12 cellular contexts compared by ENCODE assay signal in the genomic region with DNA sequence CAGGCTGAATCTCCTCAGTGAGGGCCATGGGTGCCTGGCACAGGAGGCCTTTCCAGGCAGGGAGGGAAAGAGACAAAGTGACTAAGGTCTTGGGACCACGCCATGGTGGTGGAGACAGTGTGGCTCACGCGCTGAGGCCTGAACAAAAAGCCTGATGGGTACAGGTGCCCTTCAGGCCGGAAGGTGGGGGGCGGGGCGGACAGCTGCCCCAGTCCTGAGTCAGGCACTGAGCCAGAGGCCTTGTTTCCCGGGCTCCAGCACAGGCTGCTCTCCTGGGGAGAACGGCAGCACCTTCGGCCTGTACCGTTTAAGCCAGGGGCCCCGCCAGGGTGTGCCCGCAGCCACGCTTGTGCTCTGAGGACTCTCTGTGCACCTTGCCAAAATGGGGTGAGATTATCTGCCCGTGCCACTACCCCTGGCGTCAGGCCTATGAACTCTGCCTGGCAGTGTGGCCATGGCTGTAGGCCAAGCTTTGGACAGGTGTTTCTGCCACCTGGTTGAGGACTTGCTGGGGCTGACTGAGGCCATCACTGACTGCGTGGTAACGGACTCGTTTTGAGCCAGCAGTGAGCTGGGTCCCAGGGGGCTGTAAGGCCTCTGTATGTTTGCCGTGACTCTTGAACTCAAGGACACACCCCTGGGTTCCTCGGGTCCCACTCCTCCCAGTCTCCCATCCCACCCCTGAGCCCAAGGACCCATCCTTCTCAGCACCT. TPM values are rescaled to one million over a fixed set of nuclear protein-coding genes. Genes with fewer than 3 reads are reported as not detected.
A peak's percentile ranks its signal among the peaks of the same experiment; 100 is the strongest.
DNase-seq lines count a peak whose midpoint lies in the region; ATAC-seq and TF ChIP-seq lines count a peak whose summit lies in the region.
"Had no signal": no experiment of that assay in that cellular context is flagged by ENCODE, and none has a peak within 500 bp of the region (broad histone marks: within the 10 kb centered on the region; RNA-seq: fewer than 3 reads in every experiment).

No MANE protein-coding gene starts in this region.

- no peak for TF ChIP-seq CTCF in Peyer's patch (IDR thresholded peaks at IDR 0.05)
- no peak for TF ChIP-seq CTCF in hepatocyte (IDR thresholded peaks at IDR 0.05; ENCODE audit: poor library complexity)

- CTCF ChIA-PET in activated CD4-positive, alpha-beta T cell treated with anti-CD3 and anti-CD28 coated beads for 36 hours (lab: Charles Lee): interaction anchor here (1.0 to 7.9 kb wide), 3 partner anchors 10 to 31 kb away, joined by 3 to 105 read pairs (median 4); no protein-coding TSS in a partner anchor

- H3K9me2 ChIP-seq in hepatocyte (replicated peaks; ENCODE audit: insufficient read depth): no peaks in the 10 kb centered on the region

- H3K27me3 ChIP-seq in Peyer's patch (no peaks in the 10 kb centered on the region), hepatocyte (no peaks in the 10 kb centered on the region)
- H3K27me3 ChIP-seq: vagina had no signal

- H3K4me3 Mint-ChIP-seq in activated CD4-positive, alpha-beta T cell treated with anti-CD3 and anti-CD28 coated beads for 36 hours: no peak overlapping the region
- H3K4me3 Mint-ChIP-seq in stimulated activated memory B cell treated with anti-CD40 and anti-IgM and Interleukin-4, amounts not matched to agents 10 μg/mL and 1 μg/mL and 100 μg/mL, for 72 hours: no peak overlapping the region
- H3K4me3 Mint-ChIP-seq: central memory CD8-positive, alpha-beta T cell; neural crest cell had no signal

- intact Hi-C loops in activated CD4-positive, alpha-beta T cell treated with anti-CD3 and anti-CD28 coated beads for 36 hours (cut with DNase I, micrococcal nuclease): no loop called here

- no peaks in the 10 kb centered on the region for H3K9me3 ChIP-seq in Peyer's patch
- H3K9me3 ChIP-seq in hepatocyte (ENCODE audit: low read depth): no peaks in the 10 kb centered on the region
- H3K9me3 ChIP-seq: vagina had no signal

- H3K36me3 ChIP-seq in Peyer's patch: no peaks in the 10 kb centered on the region
- H3K36me3 ChIP-seq in hepatocyte (replicated peaks; ENCODE audit: insufficient read depth, low read depth): no peaks in the 10 kb centered on the region
- H3K36me3 ChIP-seq: vagina had no signal

- peak; percentile 3 for DNase-seq in activated CD4-positive, alpha-beta T cell treated with anti-CD3 and anti-CD28 coated beads for 36 hours
- no peak for DNase-seq in activated CD4-positive, alpha-beta T cell treated with anti-CD3 and anti-CD28 coated beads for 1 hour
- peak in 2 of 3 donors; percentile 11 to 54 for DNase-seq in Peyer's patch
- DNase-seq in hepatocyte (ENCODE audit: low spot score): no peak
- DNase-seq in stimulated activated CD4-positive, alpha-beta T cell treated with anti-CD3 and anti-CD28 coated beads, Interleukin-12 subunit alpha, Interleukin-12 subunit beta, amount 100 ng/mL, for 4 hours: no peak
- DNase-seq: Kasumi-1 had no signal

- TF ChIP-seq POLR2A in Peyer's patch (IDR thresholded peaks at IDR 0.05): no peak

- no peaks in the 10 kb centered on the region for H3K79me2 ChIP-seq in hepatocyte

- POLR2A ChIA-PET in activated CD4-positive, alpha-beta T cell treated with anti-CD3 and anti-CD28 coated beads for 36 hours (lab: Charles Lee): interaction anchor here (0.5 kb wide), 1 partner anchor 19 kb away, joined by 3 read pairs; no protein-coding TSS in a partner anchor

- ATAC-seq in activated CD4-positive, alpha-beta T cell treated with anti-CD3 and anti-CD28 coated beads for 36 hours: no peak
- ATAC-seq in stimulated activated memory B cell treated with anti-CD40 and anti-IgM and Interleukin-4, amounts not matched to agents 10 μg/mL and 1 μg/mL and 100 μg/mL, for 72 hours: no peak
- ATAC-seq in GM18520 (IDR thresholded peaks at IDR 0.05; ENCODE audit: unreplicated experiment) (no peak), HG02763 (IDR thresholded peaks at IDR 0.05; ENCODE audit: unreplicated experiment) (no peak)

- H3K27ac Mint-ChIP-seq in activated CD4-positive, alpha-beta T cell treated with anti-CD3 and anti-CD28 coated beads for 36 hours: no peak overlapping the region
- H3K27ac Mint-ChIP-seq in stimulated activated memory B cell treated with anti-CD40 and anti-IgM and Interleukin-4, amounts not matched to agents 10 μg/mL and 1 μg/mL and 100 μg/mL, for 72 hours: peak overlapping the region; percentile 6

- H3K4me1 Mint-ChIP-seq in activated CD4-positive, alpha-beta T cell treated with anti-CD3 and anti-CD28 coated beads for 36 hours: peaks cover 30% of the 10 kb centered on the region
- H3K4me1 Mint-ChIP-seq in stimulated activated memory B cell treated with anti-CD40 and anti-IgM and Interleukin-4, amounts not matched to agents 10 μg/mL and 1 μg/mL and 100 μg/mL, for 72 hours: peaks cover 26% of the 10 kb centered on the region

- H3K4me3 ChIP-seq in Peyer's patch (no peak overlapping the region), hepatocyte (no peak overlapping the region)
- H3K4me3 ChIP-seq: vagina had no signal

- H3K4me1 ChIP-seq in Peyer's patch (peaks cover 0 to 24% (median 14%) of the 10 kb centered on the region in 4 donors), hepatocyte (ENCODE audit: insufficient read depth) (peaks cover 29% of the 10 kb centered on the region)

- H4K20me1 ChIP-seq in hepatocyte (ENCODE audit: insufficient read depth, poor library complexity, severe bottlenecking): no peaks in the 10 kb centered on the region

- no peaks in the 10 kb centered on the region for H3K36me3 Mint-ChIP-seq in activated CD4-positive, alpha-beta T cell treated with anti-CD3 and anti-CD28 coated beads for 36 hours (ENCODE audit: low read depth)
- no peaks in the 10 kb centered on the region for H3K36me3 Mint-ChIP-seq in stimulated activated memory B cell treated with anti-CD40 and anti-IgM and Interleukin-4, amounts not matched to agents 10 μg/mL and 1 μg/mL and 100 μg/mL, for 72 hours

- H3K4me2 ChIP-seq in hepatocyte: no peak overlapping the region

- H3K9me3 Mint-ChIP-seq in activated CD4-positive, alpha-beta T cell treated with anti-CD3 and anti-CD28 coated beads for 36 hours (ENCODE audit: low read depth): no peaks in the 10 kb centered on the region
- H3K9me3 Mint-ChIP-seq in stimulated activated memory B cell treated with anti-CD40 and anti-IgM and Interleukin-4, amounts not matched to agents 10 μg/mL and 1 μg/mL and 100 μg/mL, for 72 hours: no peaks in the 10 kb centered on the region
- H3K9me3 Mint-ChIP-seq: central memory CD8-positive, alpha-beta T cell; neural crest cell had no signal

- H2AFZ ChIP-seq in hepatocyte: no peak overlapping the region

- H3K27ac ChIP-seq in Peyer's patch (no peak overlapping the region), hepatocyte (peak overlapping the region; percentile 92)
- H3K27ac ChIP-seq: vagina had no signal

- WGBS in hepatocyte (ENCODE audit: low lambda C conversion rate, missing lambda C conversion rate): 92% methylated on average over 20 of the region's 20 CpGs

- no peaks in the 10 kb centered on the region for H3K27me3 Mint-ChIP-seq in activated CD4-positive, alpha-beta T cell treated with anti-CD3 and anti-CD28 coated beads for 36 hours
- H3K27me3 Mint-ChIP-seq in stimulated activated memory B cell treated with anti-CD40 and anti-IgM and Interleukin-4, amounts not matched to agents 10 μg/mL and 1 μg/mL and 100 μg/mL, for 72 hours: no peaks in the 10 kb centered on the region
- H3K27me3 Mint-ChIP-seq: central memory CD8-positive, alpha-beta T cell had no signal

RNA-seq across cellular contexts. Expression of a gene that starts 31.7 kb away (rescaled TPM):
- total RNA-seq in activated CD4-positive, alpha-beta T cell treated with anti-CD3 and anti-CD28 coated beads for 36 hours: 10 to 100 TPM; 62.3 to 76.2 TPM
- total RNA-seq in Peyer's patch: 100 to 1,000 TPM in 1 of 4 donors, 10 to 100 TPM in 3; 10.7 to 126 (median 27.7) TPM
- 43.8 and 49.5 TPM in 2 replicates for total RNA-seq in hepatocyte
- 27.9 and 28.3 TPM in 2 replicates for polyA plus RNA-seq in hepatocyte

Comparison
In these comparisons a context has a peak if more than half of its experiments do, and no peak if none do; other contexts are left out.
1. DNase-seq: peak in activated CD4-positive, alpha-beta T cell treated with anti-CD3 and anti-CD28 coated beads for 36 hours (single experiment) and Peyer's patch (2 of 3); none in activated CD4-positive, alpha-beta T cell treated with anti-CD3 and anti-CD28 coated beads for 1 hour (single experiment), hepatocyte (single experiment) and stimulated activated CD4-positive, alpha-beta T cell treated with anti-CD3 and anti-CD28 coated beads, Interleukin-12 subunit alpha, Interleukin-12 subunit beta, amount 100 ng/mL, for 4 hours (single experiment).